7 cellular contexts compared by ENCODE assay signal in the genomic region with DNA sequence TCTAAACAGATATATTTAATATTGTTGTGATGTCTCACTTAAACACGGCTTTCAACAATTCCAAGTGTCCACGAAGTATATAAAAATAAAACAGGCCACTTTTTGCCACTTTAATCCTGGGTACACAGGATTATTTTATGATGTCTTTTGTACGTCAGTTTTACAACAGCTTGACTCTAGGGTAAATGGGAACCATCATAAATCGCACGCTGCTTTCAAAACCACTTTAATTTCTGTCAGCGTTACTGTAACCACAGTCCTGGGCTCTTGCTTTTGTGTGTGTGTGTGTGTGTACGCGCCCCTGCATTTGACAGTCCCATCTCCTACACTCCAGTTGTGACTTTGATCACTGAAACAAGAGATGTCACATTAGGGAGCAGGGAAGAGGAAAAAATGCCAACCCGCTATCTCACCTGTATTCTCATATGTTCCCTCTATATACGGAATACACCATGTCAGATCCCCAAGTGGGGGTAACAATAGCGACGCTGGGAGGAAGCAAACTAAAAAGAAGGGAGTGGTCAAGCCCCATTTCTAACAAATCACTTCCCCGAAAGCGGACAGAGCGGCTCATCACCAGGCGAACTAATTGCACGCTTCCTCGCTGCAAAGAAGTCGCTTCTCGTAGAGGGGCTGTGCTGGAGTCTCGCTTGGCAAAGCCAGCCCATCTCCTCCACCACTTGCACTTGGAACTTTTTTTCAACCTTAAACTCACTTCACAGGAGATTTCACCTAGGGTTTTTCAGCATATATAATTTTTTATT. TPM values are rescaled to one million over a fixed set of nuclear protein-coding genes. Genes with fewer than 3 reads are reported as not detected.
DNase-seq lines count a peak whose midpoint lies in the region; ATAC-seq and TF ChIP-seq lines count a peak whose summit lies in the region.

No MANE protein-coding gene starts in this region.

- H3K4me1 ChIP-seq in HAP-1 (peaks cover 33% of the 10 kb centered on the region), sigmoid colon (peaks cover 0 to 43% (median 21%) of the 10 kb centered on the region in 4 donors)

- in situ Hi-C loops in HAP-1 (cut with MboI; ENCODE audit: low sequenced_read_pairs) (no loop called here), SK-MEL-5 (cut with HindIII; ENCODE audit: low pct_unique_long_range_greater_than_20kb, low sequenced_read_pairs) (no loop called here)

- H3K9me3 ChIP-seq in HAP-1 (no peaks in the 10 kb centered on the region), sigmoid colon (no peaks in the 10 kb centered on the region)

- no peak for TF ChIP-seq CTCF in sigmoid colon (IDR thresholded peaks at IDR 0.05)

- H3K4me3 ChIP-seq in HAP-1 = peak overlapping the region; percentile 51
- H3K4me3 ChIP-seq in iPS-11a (ENCODE audit: low read depth, low read length) = peak overlapping the region; percentile 71
- peak overlapping the region; percentile 54 to 91 (median 84) for H3K4me3 ChIP-seq in sigmoid colon

- H3K27me3 ChIP-seq in HAP-1 (ENCODE audit: low read depth) (no peaks in the 10 kb centered on the region), sigmoid colon (no peaks in the 10 kb centered on the region)

- peak overlapping the region; percentile 88 to 98 (median 95) for H3K27ac ChIP-seq in sigmoid colon

- H3K36me3 ChIP-seq in HAP-1 (replicated peaks) (no peaks in the 10 kb centered on the region), sigmoid colon (no peaks in the 10 kb centered on the region)

- no peak for TF ChIP-seq POLR2A in sigmoid colon (IDR thresholded peaks at IDR 0.05)

- intact Hi-C loops in sigmoid colon (cut with DNase I) = loop anchor here (5.0 to 10.0 kb wide), 3 partner anchors 42 to 347 kb away; no protein-coding TSS in a partner anchor

- ATAC-seq in GM21529 (IDR thresholded peaks at IDR 0.05; ENCODE audit: unreplicated experiment) (no peak), HG03097 (IDR thresholded peaks at IDR 0.05; ENCODE audit: low FRiP score, unreplicated experiment) (no peak), GM21717 (IDR thresholded peaks at IDR 0.05; ENCODE audit: unreplicated experiment) (no peak)

- no peak for TF ChIP-seq EP300 in sigmoid colon (IDR thresholded peaks at IDR 0.05)

- 4 to 11% methylated on average over 21 of the region's 21 CpGs for WGBS in sigmoid colon, 2 donors

- DNase-seq in HAP-1 (ENCODE audit: low spot score in 2 of 2) (peak; percentile 34 to 58), SK-MEL-5 (ENCODE audit: low read depth, low spot score) (peak; percentile 49), sigmoid colon (peak; percentile 78)

RNA-seq across cellular contexts. Expression of gene BNC2, which starts 1.1 kb away (rescaled TPM):
- total RNA-seq in SK-MEL-5 (2014; rRNA removed; shearing (Covaris generic)) = 23.5 and 24.2 TPM in 2 replicates
- 11.4 and 13.9 TPM in 2 replicates for polyA plus RNA-seq in SK-MEL-5 (2015; cell fraction: cytosol; rRNA removed)
- 19.2 and 20.7 TPM in 2 replicates for polyA plus RNA-seq in SK-MEL-5 (2015; cell fraction: nucleus; rRNA removed)
- 100 to 1,000 TPM; 117 to 205 (median 172) TPM for total RNA-seq in sigmoid colon
- 1 to 10 TPM in 1 of 3 donors, under 1 TPM in 2; 0.23 to 2.0 (median 0.60) TPM for polyA plus RNA-seq in sigmoid colon
